In genomic region chr17:44352922-44353655, GRCh38 we compare ENCODE assay signal across 10 cellular contexts. TPM values are rescaled to one million over a fixed set of nuclear protein-coding genes. Genes with fewer than 3 reads are reported as not detected.
DNase-seq lines count a peak whose midpoint lies in the region; ATAC-seq and TF ChIP-seq lines count a peak whose summit lies in the region.
"Had no signal": no experiment of that assay in that cellular context is flagged by ENCODE, and none has a peak within 500 bp of the region (broad histone marks: within the 10 kb centered on the region; RNA-seq: fewer than 3 reads in every experiment).

No MANE protein-coding gene starts in this region.

- H3K27me3 ChIP-seq in thoracic aorta (replicated peaks; ENCODE audit: insufficient read depth): no peaks in the 10 kb centered on the region

- H3K27ac Mint-ChIP-seq in activated T-cell treated with anti-CD3 and anti-CD28 coated beads, Interleukin-2, amount 50 U/mL, for 24 hours: no peak overlapping the region
- H3K27ac Mint-ChIP-seq in activated CD8-positive, alpha-beta T cell treated with anti-CD3 and anti-CD28 coated beads, Interleukin-2, amount 10 ng/mL, durations not matched to agents 7 days and 5 days: no peak overlapping the region
- no peak overlapping the region for H3K27ac Mint-ChIP-seq in immature natural killer cell

- POLR2A ChIA-PET in activated CD8-positive, alpha-beta T cell treated with anti-CD3 and anti-CD28 coated beads, Interleukin-2, amount 10 ng/mL, durations not matched to agents 7 days and 5 days (lab: Charles Lee): no interaction called here

- no peak overlapping the region for H3K27ac ChIP-seq in thoracic aorta

- H3K4me1 ChIP-seq in thoracic aorta (ENCODE audit: control insufficient read depth in 1 of 2, low read depth in 2 of 2): no peaks in the 10 kb centered on the region
- H3K4me1 ChIP-seq: HAP-1 had no signal

- H3K4me3 ChIP-seq in thoracic aorta: peak overlapping the region; percentile 50
- H3K4me3 ChIP-seq: HAP-1 had no signal

- peaks cover 10% of the 10 kb centered on the region for H3K4me1 Mint-ChIP-seq in activated T-cell treated with anti-CD3 and anti-CD28 coated beads, Interleukin-2, amount 50 U/mL, for 24 hours (ENCODE audit: low read depth)
- H3K4me1 Mint-ChIP-seq in activated CD8-positive, alpha-beta T cell treated with anti-CD3 and anti-CD28 coated beads, Interleukin-2, amount 10 ng/mL, durations not matched to agents 7 days and 5 days (ENCODE audit: low read depth): peaks cover 9% of the 10 kb centered on the region
- H3K4me1 Mint-ChIP-seq in immature natural killer cell: peaks cover 9 to 11% of the 10 kb centered on the region in 2 donors

- peaks cover 5% of the 10 kb centered on the region for H3K27me3 Mint-ChIP-seq in activated T-cell treated with anti-CD3 and anti-CD28 coated beads, Interleukin-2, amount 50 U/mL, for 24 hours
- H3K27me3 Mint-ChIP-seq in activated CD8-positive, alpha-beta T cell treated with anti-CD3 and anti-CD28 coated beads, Interleukin-2, amount 10 ng/mL, durations not matched to agents 7 days and 5 days (ENCODE audit: low read depth): peaks cover 6% of the 10 kb centered on the region
- peaks cover 0 to 4% (median 1%) of the 10 kb centered on the region in 3 donors for H3K27me3 Mint-ChIP-seq in immature natural killer cell (ENCODE audit: low read depth in 3 of 3)

- peak overlapping the region; percentile 30 for H3K4me3 Mint-ChIP-seq in activated T-cell treated with anti-CD3 and anti-CD28 coated beads, Interleukin-2, amount 50 U/mL, for 24 hours
- peak overlapping the region; percentile 38 for H3K4me3 Mint-ChIP-seq in activated CD8-positive, alpha-beta T cell treated with anti-CD3 and anti-CD28 coated beads, Interleukin-2, amount 10 ng/mL, durations not matched to agents 7 days and 5 days
- peak overlapping the region; percentile 35 to 73 (median 69) for H3K4me3 Mint-ChIP-seq in immature natural killer cell

- no peaks in the 10 kb centered on the region for H3K9me3 Mint-ChIP-seq in activated T-cell treated with anti-CD3 and anti-CD28 coated beads, Interleukin-2, amount 50 U/mL, for 24 hours
- no peaks in the 10 kb centered on the region for H3K9me3 Mint-ChIP-seq in activated CD8-positive, alpha-beta T cell treated with anti-CD3 and anti-CD28 coated beads, Interleukin-2, amount 10 ng/mL, durations not matched to agents 7 days and 5 days (ENCODE audit: insufficient read depth)
- H3K9me3 Mint-ChIP-seq in immature natural killer cell: no peaks in the 10 kb centered on the region

- DNase-seq in activated T-cell treated with anti-CD3 and anti-CD28 coated beads, Interleukin-2, amount 50 U/mL, for 24 hours: no peak
- no peak for DNase-seq in activated T-cell treated with anti-CD3 and anti-CD28 coated beads, Interleukin-2, amount 50 U/mL, for 1 hour
- no peak for DNase-seq in activated CD8-positive, alpha-beta T cell treated with anti-CD3 and anti-CD28 coated beads, Interleukin-2, amount 10 ng/mL, durations not matched to agents 7 days and 5 days
- DNase-seq in immature natural killer cell: no peak
- no peak for DNase-seq in thoracic aorta (ENCODE audit: low spot score)
- no peak for DNase-seq in activated gamma-delta T cell treated with Interleukin-2 at 50 U/mL for 16 hours
- DNase-seq in NCI-H1694 (lab: John Stamatoyannopoulos, UW): no peak
- no peak for DNase-seq in HT-29 (ENCODE audit: low spot score)
- DNase-seq: foreskin melanocyte had no signal

- no peaks in the 10 kb centered on the region for H3K9me3 ChIP-seq in thoracic aorta
- H3K9me3 ChIP-seq: HAP-1 had no signal

- TF ChIP-seq CTCF in thoracic aorta (IDR thresholded peaks at IDR 0.05): no peak

- CTCF ChIA-PET in activated CD8-positive, alpha-beta T cell treated with anti-CD3 and anti-CD28 coated beads, Interleukin-2, amount 10 ng/mL, durations not matched to agents 7 days and 5 days (lab: Charles Lee): interaction anchor here (0.7 to 6.3 kb wide), 9 partner anchors 8 to 150 kb away, joined by 3 to 60 read pairs (median 7); partner anchors contain the start of genes FAM171A2, GPATCH8, GRN and SLC25A39

- H3K36me3 Mint-ChIP-seq in activated T-cell treated with anti-CD3 and anti-CD28 coated beads, Interleukin-2, amount 50 U/mL, for 24 hours (ENCODE audit: low read depth): peaks cover 13% of the 10 kb centered on the region
- peaks cover 12% of the 10 kb centered on the region for H3K36me3 Mint-ChIP-seq in activated CD8-positive, alpha-beta T cell treated with anti-CD3 and anti-CD28 coated beads, Interleukin-2, amount 10 ng/mL, durations not matched to agents 7 days and 5 days (ENCODE audit: low read depth)
- H3K36me3 Mint-ChIP-seq in immature natural killer cell: no peaks in the 10 kb centered on the region

- H3K36me3 ChIP-seq in thoracic aorta: peaks cover 22% of the 10 kb centered on the region

- no peak for ATAC-seq in activated CD8-positive, alpha-beta T cell treated with anti-CD3 and anti-CD28 coated beads, Interleukin-2, amount 10 ng/mL, durations not matched to agents 7 days and 5 days
- no peak for ATAC-seq in thoracic aorta (ENCODE audit: insufficient number of reproducible peaks, low FRiP score, low read depth)

RNA-seq across cellular contexts. Expression of gene GRN, which starts 8.0 kb away (rescaled TPM):
- total RNA-seq in activated CD8-positive, alpha-beta T cell treated with anti-CD3 and anti-CD28 coated beads, Interleukin-2, amount 10 ng/mL, durations not matched to agents 7 days and 5 days: 10 to 100 TPM; 45.6 to 46.7 TPM
- 100 to 1,000 TPM in 1 of 3 donors, 10 to 100 TPM in 2; 50.9 to 103 (median 73.3) TPM for polyA plus RNA-seq in immature natural killer cell
- total RNA-seq in thoracic aorta: 100 to 1,000 TPM; 203 to 292 TPM
- 637 and 715 TPM in 2 replicates for total RNA-seq in HT-29 (2014; rRNA removed; shearing (Covaris generic))

RNA-seq across cellular contexts. Expression of gene FAM171A2, which starts 10.6 kb away (rescaled TPM):
- under 1 TPM; 0.37 to 0.45 TPM for total RNA-seq in activated CD8-positive, alpha-beta T cell treated with anti-CD3 and anti-CD28 coated beads, Interleukin-2, amount 10 ng/mL, durations not matched to agents 7 days and 5 days
- under 1 TPM in 1 of 3 donors, not detected in 2; 0.07 TPM for polyA plus RNA-seq in immature natural killer cell
- under 1 TPM in 1 of 2 donors, not detected in 1; 0.63 TPM for total RNA-seq in thoracic aorta
- total RNA-seq in HT-29 (2014; rRNA removed; shearing (Covaris generic)): 2.1 and 3.0 TPM in 2 replicates

RNA-seq across cellular contexts. Expression of gene SLC25A39, which starts 28.5 kb away (rescaled TPM):
- 100 to 1,000 TPM; 140 to 141 TPM for total RNA-seq in activated CD8-positive, alpha-beta T cell treated with anti-CD3 and anti-CD28 coated beads, Interleukin-2, amount 10 ng/mL, durations not matched to agents 7 days and 5 days
- polyA plus RNA-seq in immature natural killer cell: 100 to 1,000 TPM; 125 to 158 (median 127) TPM
- total RNA-seq in thoracic aorta: 10 to 100 TPM; 63.2 to 74.6 TPM
- total RNA-seq in HT-29 (2014; rRNA removed; shearing (Covaris generic)): 387 and 399 TPM in 2 replicates

RNA-seq across cellular contexts. Expression of gene ITGA2B, which starts 36.4 kb away (rescaled TPM):
- under 1 TPM; 0.39 to 0.82 TPM for total RNA-seq in activated CD8-positive, alpha-beta T cell treated with anti-CD3 and anti-CD28 coated beads, Interleukin-2, amount 10 ng/mL, durations not matched to agents 7 days and 5 days
- 1 to 10 TPM; 1.9 to 9.3 (median 2.8) TPM for polyA plus RNA-seq in immature natural killer cell
- total RNA-seq in thoracic aorta: 1 to 10 TPM in 1 of 2 donors, under 1 TPM in 1; 0.28 to 3.4 TPM
- total RNA-seq in HT-29 (2014; rRNA removed; shearing (Covaris generic)): 0.05 TPM in 1 of 2 replicates, not detected in the other

RNA-seq across cellular contexts. Expression of gene RUNDC3A, which starts 44.7 kb away (rescaled TPM):
- total RNA-seq in activated CD8-positive, alpha-beta T cell treated with anti-CD3 and anti-CD28 coated beads, Interleukin-2, amount 10 ng/mL, durations not matched to agents 7 days and 5 days: under 1 TPM in 1 of 2 experiments, not detected in 1; 0.18 TPM
- not detected for polyA plus RNA-seq in immature natural killer cell
- under 1 TPM in 1 of 2 donors, not detected in 1; 0.81 TPM for total RNA-seq in thoracic aorta
- total RNA-seq in HT-29 (2014; rRNA removed; shearing (Covaris generic)): 0.16 and 0.36 TPM in 2 replicates

Comparison
In these comparisons a context has a peak if more than half of its experiments do, and no peak if none do; other contexts are left out.
1. RNA of gene GRN, which starts 8.0 kb away (total RNA-seq): 637 to 715 TPM in HT-29 and 203 to 292 TPM in thoracic aorta; 45.6 to 46.7 TPM in activated CD8-positive, alpha-beta T cell treated with anti-CD3 and anti-CD28 coated beads, Interleukin-2, amount 10 ng/mL, durations not matched to agents 7 days and 5 days; every median in the first group is over 4 times any median in the second.
2. Peak in every context shown above with its lines, with median percentiles within 50 percentile points of each other: H3K4me3 Mint-ChIP-seq.